ENCODE assay signal across 9 cellular contexts in the genomic region with DNA sequence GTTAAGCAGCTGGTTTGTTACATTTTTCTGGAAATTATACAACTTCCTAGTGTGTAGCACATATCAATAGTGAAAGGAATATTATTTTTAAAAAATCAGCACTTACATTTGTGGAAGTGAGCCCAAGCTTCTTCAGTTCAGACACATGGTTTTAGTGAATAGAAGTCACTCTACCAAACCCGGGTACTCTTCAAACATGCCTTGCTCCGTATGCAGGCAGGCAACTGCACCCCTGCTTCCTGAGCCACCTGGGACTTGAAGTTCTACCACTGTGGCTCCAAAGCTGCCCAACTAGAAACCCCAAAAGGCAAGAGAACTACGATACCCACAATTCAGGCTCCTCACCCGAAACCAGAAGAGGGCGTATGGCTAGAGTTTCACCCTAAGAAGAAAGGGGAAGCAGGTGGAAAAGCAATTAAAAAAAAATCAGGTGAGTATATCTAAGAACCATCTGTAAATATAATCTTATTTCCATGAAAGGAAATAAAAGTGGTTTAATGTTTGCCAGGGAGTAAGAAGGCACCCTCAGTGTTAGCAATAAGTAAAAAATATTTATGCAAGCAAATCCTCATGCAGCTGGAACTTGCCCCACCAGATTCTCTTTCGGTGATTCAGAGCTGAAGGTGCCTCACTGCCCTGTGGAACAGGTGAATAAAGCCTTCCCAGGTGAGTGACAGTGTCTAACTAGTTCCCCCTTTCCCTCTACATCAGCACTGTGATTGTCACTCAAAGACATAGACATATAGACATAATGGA. TPM values are rescaled to one million over a fixed set of nuclear protein-coding genes. Genes with fewer than 3 reads are reported as not detected.
DNase-seq lines count a peak whose midpoint lies in the region; ATAC-seq and TF ChIP-seq lines count a peak whose summit lies in the region.
"Had no signal": no experiment of that assay in that cellular context is flagged by ENCODE, and none has a peak within 500 bp of the region (broad histone marks: within the 10 kb centered on the region; RNA-seq: fewer than 3 reads in every experiment).

A gene with protein sequence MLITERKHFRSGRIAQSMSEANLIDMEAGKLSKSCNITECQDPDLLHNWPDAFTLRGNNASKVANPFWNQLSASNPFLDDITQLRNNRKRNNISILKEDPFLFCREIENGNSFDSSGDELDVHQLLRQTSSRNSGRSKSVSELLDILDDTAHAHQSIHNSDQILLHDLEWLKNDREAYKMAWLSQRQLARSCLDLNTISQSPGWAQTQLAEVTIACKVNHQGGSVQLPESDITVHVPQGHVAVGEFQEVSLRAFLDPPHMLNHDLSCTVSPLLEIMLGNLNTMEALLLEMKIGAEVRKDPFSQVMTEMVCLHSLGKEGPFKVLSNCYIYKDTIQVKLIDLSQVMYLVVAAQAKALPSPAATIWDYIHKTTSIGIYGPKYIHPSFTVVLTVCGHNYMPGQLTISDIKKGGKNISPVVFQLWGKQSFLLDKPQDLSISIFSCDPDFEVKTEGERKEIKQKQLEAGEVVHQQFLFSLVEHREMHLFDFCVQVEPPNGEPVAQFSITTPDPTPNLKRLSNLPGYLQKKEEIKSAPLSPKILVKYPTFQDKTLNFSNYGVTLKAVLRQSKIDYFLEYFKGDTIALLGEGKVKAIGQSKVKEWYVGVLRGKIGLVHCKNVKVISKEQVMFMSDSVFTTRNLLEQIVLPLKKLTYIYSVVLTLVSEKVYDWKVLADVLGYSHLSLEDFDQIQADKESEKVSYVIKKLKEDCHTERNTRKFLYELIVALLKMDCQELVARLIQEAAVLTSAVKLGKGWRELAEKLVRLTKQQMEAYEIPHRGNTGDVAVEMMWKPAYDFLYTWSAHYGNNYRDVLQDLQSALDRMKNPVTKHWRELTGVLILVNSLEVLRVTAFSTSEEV (minus strand): TSS at position 192 of the 756 bp plus-strand sequence. CDS start 55,522 bp downstream, outside the sequence.

- H3K4me3 Mint-ChIP-seq in activated naive CD8-positive, alpha-beta T cell treated with anti-CD3 and anti-CD28 coated beads, Interleukin-2, amount 10 ng/mL, durations not matched to agents 7 days and 5 days, result peak within 1 kb of the TSS; percentile 53

- no peaks in the 10 kb centered on the region for H3K27me3 ChIP-seq in H7 (ENCODE audit: control insufficient read depth, insufficient read depth, low read length)

- H3K9me3 Mint-ChIP-seq in activated naive CD8-positive, alpha-beta T cell treated with anti-CD3 and anti-CD28 coated beads, Interleukin-2, amount 10 ng/mL, durations not matched to agents 7 days and 5 days, result no peaks in the 10 kb centered on the region

- H3K27ac Mint-ChIP-seq in activated naive CD8-positive, alpha-beta T cell treated with anti-CD3 and anti-CD28 coated beads, Interleukin-2, amount 10 ng/mL, durations not matched to agents 7 days and 5 days, result no peak within 1 kb of the TSS

- H3K36me3 Mint-ChIP-seq in activated naive CD8-positive, alpha-beta T cell treated with anti-CD3 and anti-CD28 coated beads, Interleukin-2, amount 10 ng/mL, durations not matched to agents 7 days and 5 days, result no peaks in the 10 kb centered on the region

- DNase-seq in activated CD4-positive, alpha-beta T cell treated with anti-CD3 and anti-CD28 coated beads for 48 hours, result peak; percentile 9
- DNase-seq in activated CD4-positive, alpha-beta T cell treated with anti-CD3 and anti-CD28 coated beads, Interleukin-2, amount 50 U/mL, for 4 hours, result no peak
- DNase-seq in H7 (no peak), medulla oblongata (ENCODE audit: extremely low spot score) (peak; percentile 55), mesenteric fat pad (ENCODE audit: low spot score) (no peak), NCI-H82 (lab: John Stamatoyannopoulos, UW) (no peak)
- DNase-seq in activated naive CD8-positive, alpha-beta T cell treated with anti-CD3 and anti-CD28 coated beads, Interleukin-2, amount 10 ng/mL, durations not matched to agents 7 days and 5 days, result peak; percentile 29
- DNase-seq: DND-41 had no signal

- H3K36me3 ChIP-seq in H7 (replicated peaks; ENCODE audit: control insufficient read depth, insufficient read depth, low read length), result no peaks in the 10 kb centered on the region

- H3K27me3 Mint-ChIP-seq in activated naive CD8-positive, alpha-beta T cell treated with anti-CD3 and anti-CD28 coated beads, Interleukin-2, amount 10 ng/mL, durations not matched to agents 7 days and 5 days, result peaks cover 2% of the 10 kb centered on the region

- peak; percentile 85 for ATAC-seq in activated naive CD8-positive, alpha-beta T cell treated with anti-CD3 and anti-CD28 coated beads, Interleukin-2, amount 10 ng/mL, durations not matched to agents 7 days and 5 days (ENCODE audit: low read depth)

- TF ChIP-seq CTCF in LNCAP (IDR thresholded peaks at IDR 0.05), result peak; percentile 53

- H3K4me1 Mint-ChIP-seq in activated naive CD8-positive, alpha-beta T cell treated with anti-CD3 and anti-CD28 coated beads, Interleukin-2, amount 10 ng/mL, durations not matched to agents 7 days and 5 days, result peaks cover 8% of the 10 kb centered on the region

- POLR2A ChIA-PET in activated naive CD8-positive, alpha-beta T cell treated with anti-CD3 and anti-CD28 coated beads, Interleukin-2, amount 10 ng/mL, durations not matched to agents 7 days and 5 days (lab: Charles Lee), result no interaction called here

- peak within 1 kb of the TSS; percentile 2; the same call in 1 of the 2 replicates for H3K4me3 ChIP-seq in H7 (ENCODE audit: insufficient read depth, low read depth, low read length)

RNA-seq across cellular contexts. Expression of the gene that starts here (rescaled TPM):
- 0.21 and 0.67 TPM in 2 replicates for total RNA-seq in H7 (2014; rRNA removed; shearing (Covaris generic))
- total RNA-seq in activated naive CD8-positive, alpha-beta T cell treated with anti-CD3 and anti-CD28 coated beads, Interleukin-2, amount 10 ng/mL, durations not matched to agents 7 days and 5 days, result under 1 TPM; 0.34 to 0.44 TPM
- 7.4 TPM for total RNA-seq in mesenteric fat pad

Comparison
In these comparisons a context has a peak if more than half of its experiments do, and no peak if none do; other contexts are left out.
1. DNase-seq: peak in activated CD4-positive, alpha-beta T cell treated with anti-CD3 and anti-CD28 coated beads for 48 hours (single experiment) and medulla oblongata (single experiment); none in activated CD4-positive, alpha-beta T cell treated with anti-CD3 and anti-CD28 coated beads, Interleukin-2, amount 50 U/mL, for 4 hours (0 of 2), H7 (single experiment), mesenteric fat pad (single experiment) and NCI-H82 (single experiment).
2. Peak in DNase-seq and ATAC-seq in activated naive CD8-positive, alpha-beta T cell treated with anti-CD3 and anti-CD28 coated beads, Interleukin-2, amount 10 ng/mL, durations not matched to agents 7 days and 5 days; RNA of the gene not detected or under 1 TPM.